ENCODE assay signal across 32 cellular contexts in the genomic region with DNA sequence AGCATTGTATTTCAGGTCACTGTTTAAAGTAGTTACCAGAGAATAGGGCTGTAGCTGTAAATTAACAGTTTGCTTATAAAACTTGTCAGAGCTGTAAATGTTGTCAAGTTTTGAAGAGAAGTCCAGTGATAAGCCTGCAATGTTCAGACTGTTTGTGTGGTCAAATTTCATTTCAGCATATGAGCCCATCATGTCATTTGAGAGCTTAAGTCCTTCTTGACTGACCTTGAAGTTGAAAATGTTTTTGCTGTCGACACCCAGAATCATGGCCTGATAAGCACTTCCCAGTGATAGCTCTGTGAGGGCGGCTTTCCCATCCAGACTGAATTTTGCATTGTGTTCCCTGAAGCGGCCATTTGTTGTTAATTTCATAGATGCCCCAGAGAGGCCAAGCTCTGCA. TPM values are rescaled to one million over a fixed set of nuclear protein-coding genes. Genes with fewer than 3 reads are reported as not detected.
"Had no signal": no experiment of that assay in that cellular context is flagged by ENCODE, and none has a peak within 500 bp of the region (broad histone marks: within the 10 kb centered on the region; RNA-seq: fewer than 3 reads in every experiment).

No MANE protein-coding gene starts in this region.

- H3K9me3 ChIP-seq: adrenal gland, body of pancreas, esophagus squamous epithelium had no signal

- FAIRE-seq: colon, endothelial cell of umbilical vein had no signal

- H3K4me1 ChIP-seq: adrenal gland, body of pancreas, esophagus squamous epithelium had no signal

- ATAC-seq: activated CD4-positive, alpha-beta T cell treated with anti-CD3 and anti-CD28 coated beads for 36 hours; activated naive CD8-positive, alpha-beta T cell treated with anti-CD3 and anti-CD28 coated beads, Interleukin-2, amount 50 U/mL, for 24 hours; activated T-cell treated with anti-CD3 and anti-CD28 coated beads, Interleukin-2, amount 50 U/mL, for 4 hours; activated T-helper 17 cell treated with anti-CD3 and anti-CD28 coated beads, Interleukin-2, amount 50 U/mL, for 72 hours; body of pancreas; effector memory CD8-positive, alpha-beta T cell; T-helper 17 cell had no signal

- H3K36me3 ChIP-seq: adrenal gland, esophagus squamous epithelium had no signal

- H3K27ac ChIP-seq: adrenal gland, body of pancreas, epithelial cell of prostate, esophagus squamous epithelium had no signal

- H3K4me3 ChIP-seq: adrenal gland, body of pancreas, esophagus squamous epithelium had no signal

- DNase-seq: activated CD4-positive, alpha-beta memory T cell treated with anti-CD3 and anti-CD28 coated beads, Interleukin-2, amount 10 ng/mL, durations not matched to agents 7 days and 5 days; activated CD4-positive, alpha-beta T cell treated with anti-CD3 and anti-CD28 coated beads for 36 hours; activated CD4-positive, alpha-beta T cell treated with anti-CD3 and anti-CD28 coated beads, Interleukin-2, amount 10 ng/mL, durations not matched to agents 24 days and 14 days; activated CD4-positive, CD25-positive, alpha-beta regulatory T cell; activated CD4-positive, CD25-positive, alpha-beta regulatory T cell treated with anti-CD3 and anti-CD28 coated beads, Interleukin-2, amount 50 U/mL, for 72 hours; activated CD8-positive, alpha-beta memory T cell treated with anti-CD3 and anti-CD28 coated beads, Interleukin-2, amount 50 U/mL, for 48 hours; activated effector memory CD4-positive, alpha-beta T cell treated with Interleukin-2 at 50 U/mL for 16 hours; activated gamma-delta T cell treated with Interleukin-2 at 50 U/mL for 16 hours; activated naive CD4-positive, alpha-beta T cell treated with Interleukin-2 at 50 U/mL for 16 hours; activated naive CD8-positive, alpha-beta T cell treated with anti-CD3 and anti-CD28 coated beads for 36 hours; activated naive CD8-positive, alpha-beta T cell treated with anti-CD3 and anti-CD28 coated beads, Interleukin-2, amount 50 U/mL, for 24 hours; activated T-cell treated with anti-CD3 and anti-CD28 coated beads, Interleukin-2, amount 50 U/mL, for 4 hours; adrenal gland; amygdala; aorta; body of pancreas; caudate nucleus; cortex of kidney; dermis blood vessel endothelial cell; effector CD4-positive, alpha-beta T cell; effector memory CD8-positive, alpha-beta T cell; esophagus squamous epithelium; foreskin melanocyte; head of caudate nucleus; T-helper 1 cell; T-helper 17 cell; T1000 had no signal

RNA-seq across cellular contexts. Expression of a gene that starts 32.4 kb away (rescaled TPM):
- total RNA-seq: activated CD4-positive, alpha-beta memory T cell treated with anti-CD3 and anti-CD28 coated beads, Interleukin-2, amount 10 ng/mL, durations not matched to agents 7 days and 5 days; activated CD4-positive, alpha-beta T cell treated with anti-CD3 and anti-CD28 coated beads for 36 hours; activated CD4-positive, alpha-beta T cell treated with anti-CD3 and anti-CD28 coated beads, Interleukin-2, amount 10 ng/mL, durations not matched to agents 24 days and 14 days; activated naive CD8-positive, alpha-beta T cell treated with anti-CD3 and anti-CD28 coated beads for 36 hours; activated T-helper 17 cell treated with anti-CD3 and anti-CD28 coated beads, Interleukin-2, amount 50 U/mL, for 72 hours; T-helper 17 cell had no signal
- polyA plus RNA-seq: fibroblast of lung had no signal
